ENCODE assay signal across 14 cellular contexts in the genomic region with DNA sequence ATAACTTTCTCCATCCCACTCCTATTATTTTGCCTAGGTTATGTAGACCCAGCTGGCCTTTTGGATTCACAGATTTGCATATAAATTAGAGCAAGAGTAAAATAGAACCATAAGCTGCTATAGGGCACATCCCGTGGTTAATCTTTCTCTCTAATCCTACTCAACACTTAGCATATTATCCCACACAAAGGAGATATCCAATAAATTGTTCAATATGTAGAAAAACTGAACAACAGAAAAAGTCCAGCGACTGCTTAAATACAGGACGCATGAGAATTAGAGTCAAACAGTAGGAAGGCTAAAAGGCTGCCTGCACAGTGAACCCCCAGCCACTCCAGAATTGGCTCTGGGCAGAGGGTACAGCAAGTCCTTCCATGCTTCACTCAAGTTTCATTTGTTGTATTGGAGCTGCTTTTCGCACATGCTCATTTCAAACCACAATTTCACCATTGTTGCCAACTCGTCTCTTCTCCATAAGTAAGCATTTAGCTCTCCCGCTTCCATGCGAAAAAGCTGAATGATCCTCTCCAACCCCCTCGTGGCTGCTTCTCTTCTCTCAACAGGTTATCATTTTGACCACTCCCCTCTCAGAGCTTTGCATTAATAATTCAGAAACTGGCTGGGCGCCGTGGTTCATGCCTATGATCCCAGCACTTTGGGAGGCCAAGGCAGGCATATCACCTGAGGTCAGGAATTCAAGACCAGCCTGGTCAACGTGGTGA.
"Had no signal": no experiment of that assay in that cellular context is flagged by ENCODE, and none has a peak within 500 bp of the region (broad histone marks: within the 10 kb centered on the region; RNA-seq: fewer than 3 reads in every experiment).

No MANE protein-coding gene starts in this region.

- ATAC-seq: activated naive CD4-positive, alpha-beta T cell treated with anti-CD3 and anti-CD28 coated beads, Interleukin-2, amount 50 U/mL, for 72 hours; natural killer cell had no signal

- H3K27ac ChIP-seq: esophagus muscularis mucosa, testis had no signal

- H3K27me3 Mint-ChIP-seq: activated T-cell treated with anti-CD3 and anti-CD28 coated beads, Interleukin-2, amount 50 U/mL, for 24 hours; stimulated activated naive CD8-positive, alpha-beta T cell treated with anti-CD3 and anti-CD28 coated beads, Interleukin-15, Interleukin-2, amounts not matched to agents 100 ng/mL and 50 ng/mL, for 24 hours had no signal

- H3K4me1 ChIP-seq: testis had no signal

- H3K27me3 ChIP-seq: esophagus muscularis mucosa, testis had no signal

- H3K36me3 ChIP-seq: esophagus muscularis mucosa had no signal

- H3K9me3 Mint-ChIP-seq: activated naive CD4-positive, alpha-beta T cell treated with anti-CD3 and anti-CD28 coated beads, Interleukin-2, amount 50 U/mL, for 72 hours; activated T-cell treated with anti-CD3 and anti-CD28 coated beads, Interleukin-2, amount 50 U/mL, for 24 hours; brain; natural killer cell; stimulated activated naive CD8-positive, alpha-beta T cell treated with anti-CD3 and anti-CD28 coated beads, Interleukin-15, Interleukin-2, amounts not matched to agents 100 ng/mL and 50 ng/mL, for 24 hours had no signal

- DNase-seq: activated CD4-positive, alpha-beta T cell treated with anti-CD3 and anti-CD28 coated beads, Interleukin-2, amount 50 U/mL, for 4 hours; activated effector memory CD4-positive, alpha-beta T cell treated with Interleukin-2 at 50 U/mL for 16 hours; activated T-cell treated with anti-CD3 and anti-CD28 coated beads, Interleukin-2, amount 50 U/mL, for 24 hours; amniotic stem cell; mammary epithelial cell; natural killer cell; stimulated activated CD4-positive, alpha-beta T cell treated with anti-CD3 and anti-CD28 coated beads, Interleukin-15, amount 100 ng/mL, for 24 hours; stimulated activated CD4-positive, alpha-beta T cell treated with anti-CD3 and anti-CD28 coated beads, Interleukin-4, amount 100 ng/mL, for 24 hours; T-helper 2 cell; testis had no signal

- H3K36me3 Mint-ChIP-seq: brain, natural killer cell had no signal

- H3K9me3 ChIP-seq: esophagus muscularis mucosa, testis had no signal

- H3K4me3 ChIP-seq: esophagus muscularis mucosa, testis had no signal

- H3K4me3 Mint-ChIP-seq: activated T-cell treated with anti-CD3 and anti-CD28 coated beads, Interleukin-2, amount 50 U/mL, for 24 hours; natural killer cell; stimulated activated naive CD8-positive, alpha-beta T cell treated with anti-CD3 and anti-CD28 coated beads, Interleukin-15, Interleukin-2, amounts not matched to agents 100 ng/mL and 50 ng/mL, for 24 hours had no signal

- H3K27ac Mint-ChIP-seq: activated naive CD4-positive, alpha-beta T cell treated with anti-CD3 and anti-CD28 coated beads, Interleukin-2, amount 50 U/mL, for 72 hours; activated T-cell treated with anti-CD3 and anti-CD28 coated beads, Interleukin-2, amount 50 U/mL, for 24 hours; stimulated activated naive CD8-positive, alpha-beta T cell treated with anti-CD3 and anti-CD28 coated beads, Interleukin-15, Interleukin-2, amounts not matched to agents 100 ng/mL and 50 ng/mL, for 24 hours had no signal
